1 cellular context compared by ENCODE assay signal in the genomic region with DNA sequence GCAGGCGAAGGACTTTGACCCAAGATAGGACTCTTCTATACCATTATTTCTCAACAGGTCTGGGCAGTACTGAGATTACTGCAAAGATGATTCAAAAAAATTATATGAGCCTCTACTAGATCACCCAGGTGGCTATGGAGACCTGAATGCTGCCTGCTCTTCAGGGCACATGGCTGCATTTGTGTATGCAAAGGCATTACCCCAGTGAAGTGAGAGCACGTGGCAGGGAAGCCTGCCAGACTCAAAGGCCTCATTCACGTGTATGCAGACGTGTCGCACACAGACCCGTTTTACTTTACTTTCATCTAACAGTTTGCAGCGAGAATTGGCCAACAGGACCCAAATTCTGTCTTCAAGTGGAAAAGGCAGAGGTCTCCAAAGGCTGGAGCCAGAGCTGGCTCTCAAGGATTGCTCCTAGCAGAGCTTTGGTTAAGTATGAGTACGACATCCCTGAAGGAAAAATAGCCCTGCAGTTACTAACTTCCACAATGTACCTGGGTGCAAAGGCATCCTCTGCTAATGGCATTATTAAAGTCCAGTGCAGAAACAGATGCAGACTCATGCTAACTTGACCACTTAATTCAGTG.
TF ChIP-seq lines count a peak whose summit lies in the region.

No MANE protein-coding gene starts in this region.

TF ChIP-seq in HepG2, 621 proteins besides CTCF, POLR2A, EP300 and RAD21 (continued from another document):
- TF ChIP-seq, protein P1, sequence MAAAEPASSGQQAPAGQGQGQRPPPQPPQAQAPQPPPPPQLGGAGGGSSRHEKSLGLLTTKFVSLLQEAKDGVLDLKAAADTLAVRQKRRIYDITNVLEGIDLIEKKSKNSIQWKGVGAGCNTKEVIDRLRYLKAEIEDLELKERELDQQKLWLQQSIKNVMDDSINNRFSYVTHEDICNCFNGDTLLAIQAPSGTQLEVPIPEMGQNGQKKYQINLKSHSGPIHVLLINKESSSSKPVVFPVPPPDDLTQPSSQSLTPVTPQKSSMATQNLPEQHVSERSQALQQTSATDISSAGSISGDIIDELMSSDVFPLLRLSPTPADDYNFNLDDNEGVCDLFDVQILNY (CRISPR knock-in tag; conservative IDR thresholded peaks at IDR 0.05), result no peak
- TF ChIP-seq ZNF577 (CRISPR knock-in tag; IDR thresholded peaks at IDR 0.05; ENCODE audit: borderline replicate concordance, low read depth) (no peak), FOXO1 (CRISPR knock-in tag; IDR thresholded peaks at IDR 0.05) (no peak), SNAI1 (CRISPR knock-in tag; IDR thresholded peaks at IDR 0.05; ENCODE audit: borderline replicate concordance) (no peak), ZNF883 (CRISPR knock-in tag; IDR thresholded peaks at IDR 0.05; ENCODE audit: not compliant biosample characterization) (no peak)
- TF ChIP-seq, protein P2, sequence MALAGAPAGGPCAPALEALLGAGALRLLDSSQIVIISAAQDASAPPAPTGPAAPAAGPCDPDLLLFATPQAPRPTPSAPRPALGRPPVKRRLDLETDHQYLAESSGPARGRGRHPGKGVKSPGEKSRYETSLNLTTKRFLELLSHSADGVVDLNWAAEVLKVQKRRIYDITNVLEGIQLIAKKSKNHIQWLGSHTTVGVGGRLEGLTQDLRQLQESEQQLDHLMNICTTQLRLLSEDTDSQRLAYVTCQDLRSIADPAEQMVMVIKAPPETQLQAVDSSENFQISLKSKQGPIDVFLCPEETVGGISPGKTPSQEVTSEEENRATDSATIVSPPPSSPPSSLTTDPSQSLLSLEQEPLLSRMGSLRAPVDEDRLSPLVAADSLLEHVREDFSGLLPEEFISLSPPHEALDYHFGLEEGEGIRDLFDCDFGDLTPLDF (CRISPR knock-in tag; IDR thresholded peaks at IDR 0.05), result no peak
